Comparison of ENCODE assay signal across 8 cellular contexts in genomic region chr16:81431554-81432353, GRCh38. TPM values are rescaled to one million over a fixed set of nuclear protein-coding genes. Genes with fewer than 3 reads are reported as not detected.
A peak's percentile ranks its signal among the peaks of the same experiment; 100 is the strongest.
DNase-seq lines count a peak whose midpoint lies in the region; ATAC-seq, FAIRE-seq and TF ChIP-seq lines count a peak whose summit lies in the region.

No MANE protein-coding gene starts in this region.

- H3K4me3 Mint-ChIP-seq in activated naive CD8-positive, alpha-beta T cell treated with anti-CD3 and anti-CD28 coated beads, Interleukin-2, amount 50 U/mL, for 24 hours: no peak overlapping the region

- peak overlapping the region; percentile 89 to 90 for H3K27ac ChIP-seq in A549

- no peaks in the 10 kb centered on the region for H3K9me3 ChIP-seq in A549

- TF ChIP-seq RAD21 in A549 (conservative IDR thresholded peaks at IDR 0.05 in 1 of 2, IDR thresholded peaks at IDR 0.05 in 1 of 2): peak in 1 of 2 experiments; percentile 32; a peak in 1 of 5 replicates

- no peak for FAIRE-seq in A549 (lab: Jason Lieb, UNC)

- H3K36me3 Mint-ChIP-seq in activated naive CD8-positive, alpha-beta T cell treated with anti-CD3 and anti-CD28 coated beads, Interleukin-2, amount 50 U/mL, for 24 hours (ENCODE audit: low read depth): no peaks in the 10 kb centered on the region

- H3K27ac Mint-ChIP-seq in activated naive CD8-positive, alpha-beta T cell treated with anti-CD3 and anti-CD28 coated beads, Interleukin-2, amount 50 U/mL, for 24 hours: no peak overlapping the region

- peak; percentile 21 for TF ChIP-seq POLR2A in A549 (IDR thresholded peaks at IDR 0.05; ENCODE audit: low read length)

- peaks cover 2% of the 10 kb centered on the region for H3K27me3 Mint-ChIP-seq in activated naive CD8-positive, alpha-beta T cell treated with anti-CD3 and anti-CD28 coated beads, Interleukin-2, amount 50 U/mL, for 24 hours

- 60% methylated on average over 19 of the region's 23 CpGs for WGBS in A549 (ENCODE audit: missing lambda C conversion rate)

- peaks cover 5% of the 10 kb centered on the region for H3K4me1 Mint-ChIP-seq in activated naive CD8-positive, alpha-beta T cell treated with anti-CD3 and anti-CD28 coated beads, Interleukin-2, amount 50 U/mL, for 24 hours

- TF ChIP-seq EP300 in A549 (IDR thresholded peaks at IDR 0.05): peak in 1 of 2 experiments; percentile 71; a peak in 2 of 5 replicates

- H3K9me3 Mint-ChIP-seq in activated naive CD8-positive, alpha-beta T cell treated with anti-CD3 and anti-CD28 coated beads, Interleukin-2, amount 50 U/mL, for 24 hours: no peaks in the 10 kb centered on the region

- POLR2A ChIA-PET in A549 (lab: Yijun Ruan, JAX): no interaction called here

- peak overlapping the region; percentile 59 for H3K4me2 ChIP-seq in A549

- DNase-seq in A549 (ENCODE audit: low read depth in 1 of 2, low spot score in 1 of 2): peak in 1 of 2 experiments; percentile 90
- DNase-seq in iris pigment epithelial cell (ENCODE audit: low read depth): peak; percentile 56
- DNase-seq in GM19238 (ENCODE audit: insufficient read length, low spot score): no peak
- no peak for DNase-seq in activated naive CD8-positive, alpha-beta T cell treated with anti-CD3 and anti-CD28 coated beads, Interleukin-2, amount 50 U/mL, for 24 hours
- no peak for DNase-seq in NCI-H1694 (lab: John Stamatoyannopoulos, UW)

- no peak for TF ChIP-seq CTCF in A549 (IDR thresholded peaks at IDR 0.05)

- CTCF ChIA-PET in A549 (lab: Yijun Ruan, JAX): interaction anchor here (0.7 to 1.4 kb wide), 6 partner anchors 8 to 266 kb away, joined by 3 to 5 read pairs (median 3); no protein-coding TSS in a partner anchor

- no peak overlapping the region for H3K4me3 ChIP-seq in A549

- ATAC-seq in A549 (peak; percentile 88 to 89), HG03025 (IDR thresholded peaks at IDR 0.05; ENCODE audit: low FRiP score, unreplicated experiment) (peak; percentile 10), SK-N-SH treated with all-trans-retinoic acid at 6 μM for 48 hours (peak; percentile 62; the same call in 2 of the 3 replicates), GM18861 (IDR thresholded peaks at IDR 0.05; ENCODE audit: unreplicated experiment) (no peak)
- ATAC-seq in activated naive CD8-positive, alpha-beta T cell treated with anti-CD3 and anti-CD28 coated beads, Interleukin-2, amount 50 U/mL, for 24 hours: no peak

- peaks cover 35% of the 10 kb centered on the region for H3K4me1 ChIP-seq in A549

TF ChIP-seq in A549, 52 proteins besides CTCF, POLR2A, EP300 and RAD21 (continues in another document):
- TF ChIP-seq NPAS2 (CRISPR knock-in tag; IDR thresholded peaks at IDR 0.05; ENCODE audit: borderline replicate concordance) (no peak), CHD4 (IDR thresholded peaks at IDR 0.05; ENCODE audit: borderline replicate concordance) (no peak), CBX8 (IDR thresholded peaks at IDR 0.05) (no peak), TP53 (CRISPR knock-in tag; IDR thresholded peaks at IDR 0.05) (no peak), ELK1 (IDR thresholded peaks at IDR 0.05; ENCODE audit: low read depth, low read length) (no peak), ZFP36 (IDR thresholded peaks at IDR 0.05; ENCODE audit: borderline replicate concordance, partially characterized antibody) (no peak), FOSL2 (IDR thresholded peaks at IDR 0.05) (no peak), FOSL2 (CRISPR knock-in tag; IDR thresholded peaks at IDR 0.05) (peak; percentile 81), SREBF2 (IDR thresholded peaks at IDR 0.05) (no peak), EHF (CRISPR knock-in tag; IDR thresholded peaks at IDR 0.05) (0 out of 2 replicates have a peak, but pooled peaks have one; percentile 44), TFCP2L1 (CRISPR knock-in tag; IDR thresholded peaks at IDR 0.05) (no peak), CBX2 (IDR thresholded peaks at IDR 0.05; ENCODE audit: borderline replicate concordance, low read depth) (no peak), RCOR1 (IDR thresholded peaks at IDR 0.05; ENCODE audit: low read depth, low read length) (no peak), POLR2AphosphoS2 (conservative IDR thresholded peaks at IDR 0.05; ENCODE audit: low read length) (no peak), CEBPB (IDR thresholded peaks at IDR 0.05) (peak in 1 of 2 experiments; percentile 54; a peak in 1 of 4 replicates), NFE2L2 (conservative IDR thresholded peaks at IDR 0.05; ENCODE audit: low read length) (no peak), PBX3 (IDR thresholded peaks at IDR 0.05) (no peak), PHF8 (IDR thresholded peaks at IDR 0.05; ENCODE audit: borderline replicate concordance, low read depth) (no peak), KDM5A (IDR thresholded peaks at IDR 0.05) (no peak), HOXB5 (CRISPR knock-in tag; IDR thresholded peaks at IDR 0.05) (peak; percentile 24; the same call in 1 of the 2 replicates), RFX5 (IDR thresholded peaks at IDR 0.05) (no peak)

TF ChIP-seq in SK-N-SH treated with all-trans-retinoic acid at 6 μM for 48 hours, 23 proteins besides CTCF, POLR2A, EP300 and RAD21:
- TF ChIP-seq CSRNP3 (CRISPR knock-in tag; IDR thresholded peaks at IDR 0.05): no peak
- no peak for TF ChIP-seq PPARA (CRISPR knock-in tag; IDR thresholded peaks at IDR 0.05; ENCODE audit: borderline replicate concordance)

RNA-seq across cellular contexts. Expression of gene CMIP, which starts 12.9 kb away (rescaled TPM):
- polyA plus RNA-seq in A549 (2011; rRNA removed): 21.6 and 44.7 TPM in 2 replicates
- 78.5 and 97.9 TPM in 2 replicates for polyA plus RNA-seq in A549 (2012; cell fraction: cytosol; rRNA removed)
- polyA plus RNA-seq in A549 (2012; cell fraction: nucleus; rRNA removed): 128 and 142 TPM in 2 replicates
- 118 to 129 TPM (median 125 TPM) in 3 replicates for polyA plus RNA-seq in A549 (2017; fragmentation: RNase III; extraction: RNeasy Plus Mini Kit Qiagen cat#74134 plus additional on column Dnase treatment)
- polyA minus RNA-seq in A549 (2011; rRNA and poly(A)+ RNA removed): 89.1 and 130 TPM in 2 replicates

Comparison
In these comparisons a context has a peak if more than half of its experiments do, and no peak if none do; other contexts are left out.
1. ATAC-seq: peak in A549 (2 of 2), HG03025 (single experiment) and SK-N-SH treated with all-trans-retinoic acid at 6 μM for 48 hours (single experiment); none in activated naive CD8-positive, alpha-beta T cell treated with anti-CD3 and anti-CD28 coated beads, Interleukin-2, amount 50 U/mL, for 24 hours (single experiment) and GM18861 (single experiment).